ENCODE assay signal across 8 cellular contexts in the genomic region with DNA sequence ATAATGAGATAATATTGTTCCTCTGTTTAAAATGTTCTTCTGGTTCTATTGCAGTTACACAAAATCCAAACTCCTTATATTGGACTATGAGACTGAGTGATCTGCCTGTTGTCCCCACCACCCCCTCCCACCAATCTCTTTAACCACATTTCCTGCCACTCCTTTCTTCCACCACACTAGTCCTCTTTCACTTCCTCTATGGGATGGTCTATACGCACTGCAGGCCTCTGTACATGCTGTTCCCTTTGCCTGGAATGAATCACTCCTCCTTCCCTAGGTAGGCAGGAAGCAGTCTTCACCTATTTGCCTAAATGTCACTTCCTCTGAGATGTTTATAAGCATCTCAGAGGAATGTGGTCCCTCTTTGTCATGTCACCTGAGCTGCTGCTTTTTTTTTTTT. TPM values are rescaled to one million over a fixed set of nuclear protein-coding genes. Genes with fewer than 3 reads are reported as not detected.
A peak's percentile ranks its signal among the peaks of the same experiment; 100 is the strongest.
DNase-seq lines count a peak whose midpoint lies in the region; ATAC-seq and TF ChIP-seq lines count a peak whose summit lies in the region.
"Had no signal": no experiment of that assay in that cellular context is flagged by ENCODE, and none has a peak within 500 bp of the region (broad histone marks: within the 10 kb centered on the region; RNA-seq: fewer than 3 reads in every experiment).

No MANE protein-coding gene starts in this region.

- no peaks in the 10 kb centered on the region for H3K9me3 ChIP-seq in GM23248 (ENCODE audit: low read depth)
- H3K9me3 ChIP-seq: suprapubic skin had no signal

- H4K20me1 ChIP-seq in GM23248 (ENCODE audit: insufficient read depth): peaks cover 25% of the 10 kb centered on the region

- peaks cover 17% of the 10 kb centered on the region for H3K36me3 Mint-ChIP-seq in activated naive CD8-positive, alpha-beta T cell
- H3K36me3 Mint-ChIP-seq in progenitor cell of endocrine pancreas (ENCODE audit: insufficient read depth): peaks cover 1% of the 10 kb centered on the region

- H3K27ac Mint-ChIP-seq in activated naive CD8-positive, alpha-beta T cell: peak overlapping the region; percentile 92
- no peak overlapping the region for H3K27ac Mint-ChIP-seq in progenitor cell of endocrine pancreas

- H3F3A ChIP-seq in GM23248 (ENCODE audit: insufficient read depth): peaks cover 8% of the 10 kb centered on the region; the same call in 1 of the 2 replicates

- WGBS in GM23248 (ENCODE audit: low coverage in 1 of 2, low lambda C conversion rate in 2 of 2, missing lambda C conversion rate in 2 of 2), 2 experiments: 79 to 85% methylated on average over 1 of the region's 1 CpG

- peak; percentile 92 for DNase-seq in MV-4-11 (lab: John Stamatoyannopoulos, UW)
- DNase-seq in progenitor cell of endocrine pancreas (ENCODE audit: low spot score, unreplicated experiment): no peak
- DNase-seq in GM23248: no peak
- no peak for DNase-seq in NCI-H2196 (lab: John Stamatoyannopoulos, UW; ENCODE audit: unreplicated experiment)

- TF ChIP-seq CTCF in progenitor cell of endocrine pancreas (IDR thresholded peaks at IDR 0.05; ENCODE audit: unreplicated experiment): no peak

- H3K4me1 Mint-ChIP-seq in activated naive CD8-positive, alpha-beta T cell (ENCODE audit: low read depth): peaks cover 79% of the 10 kb centered on the region
- H3K4me1 Mint-ChIP-seq in progenitor cell of endocrine pancreas (ENCODE audit: low read depth): peaks cover 10% of the 10 kb centered on the region

- no peak overlapping the region for H3K27ac ChIP-seq in GM23248
- H3K27ac ChIP-seq: suprapubic skin had no signal

- ATAC-seq in GM18498 (IDR thresholded peaks at IDR 0.05; ENCODE audit: unreplicated experiment) (peak; percentile 22), GM21528 (IDR thresholded peaks at IDR 0.05; ENCODE audit: low FRiP score, unreplicated experiment) (no peak)

- no peaks in the 10 kb centered on the region for H3K9me2 ChIP-seq in GM23248 (ENCODE audit: insufficient read depth)

- peak overlapping the region; percentile 97 for H3K4me3 Mint-ChIP-seq in activated naive CD8-positive, alpha-beta T cell
- peak overlapping the region; percentile 10 for H3K4me3 Mint-ChIP-seq in progenitor cell of endocrine pancreas (ENCODE audit: low read depth)

- no peaks in the 10 kb centered on the region for H3K9me3 Mint-ChIP-seq in activated naive CD8-positive, alpha-beta T cell (ENCODE audit: low read depth)
- no peaks in the 10 kb centered on the region for H3K9me3 Mint-ChIP-seq in progenitor cell of endocrine pancreas (ENCODE audit: low read depth)

- no peak overlapping the region for H2AFZ ChIP-seq in GM23248

- H3K79me2 ChIP-seq in GM23248 (ENCODE audit: insufficient read depth): peaks cover 92% of the 10 kb centered on the region

- no peaks in the 10 kb centered on the region for H3K27me3 ChIP-seq in GM23248 (replicated peaks; ENCODE audit: insufficient read depth)
- H3K27me3 ChIP-seq: suprapubic skin had no signal

- in situ Hi-C loops in GM23248 (cut with MboI): no loop called here

- H3K27me3 Mint-ChIP-seq in activated naive CD8-positive, alpha-beta T cell: no peaks in the 10 kb centered on the region
- H3K27me3 Mint-ChIP-seq in progenitor cell of endocrine pancreas: no peaks in the 10 kb centered on the region

- H3K4me2 ChIP-seq in GM23248 (ENCODE audit: unreplicated experiment): no peak overlapping the region

- H3K36me3 ChIP-seq in GM23248 (ENCODE audit: low read depth): no peaks in the 10 kb centered on the region
- H3K36me3 ChIP-seq: suprapubic skin had no signal

- H3K4me1 ChIP-seq in GM23248 (ENCODE audit: insufficient read depth): peaks cover 17% of the 10 kb centered on the region

- H3K4me3 ChIP-seq in GM23248: no peak overlapping the region
- H3K4me3 ChIP-seq: suprapubic skin had no signal

- no peak overlapping the region for H3K9ac ChIP-seq in GM23248

RNA-seq across cellular contexts. Expression of gene MAP2K1, which starts 4.0 kb away (rescaled TPM):
- total RNA-seq in progenitor cell of endocrine pancreas: 28.6 TPM in 2 replicates
- 52.9 and 56.2 TPM in 2 replicates for total RNA-seq in GM23248 (2014; rRNA removed; shearing (Covaris generic))
- 55.7 and 56.9 TPM in 2 replicates for polyA plus RNA-seq in GM23248 (2016; fragmentation: Nextera tagmentation; extraction: Ambion mirVana)

RNA-seq across cellular contexts. Expression of gene TIPIN, which starts 34.2 kb away (rescaled TPM):
- 10.1 and 11.0 TPM in 2 replicates for total RNA-seq in progenitor cell of endocrine pancreas
- total RNA-seq in GM23248 (2014; rRNA removed; shearing (Covaris generic)): 4.6 and 7.1 TPM in 2 replicates
- 9.6 and 10.2 TPM in 2 replicates for polyA plus RNA-seq in GM23248 (2016; fragmentation: Nextera tagmentation; extraction: Ambion mirVana)
